24 cellular contexts compared by ENCODE assay signal in the genomic region with DNA sequence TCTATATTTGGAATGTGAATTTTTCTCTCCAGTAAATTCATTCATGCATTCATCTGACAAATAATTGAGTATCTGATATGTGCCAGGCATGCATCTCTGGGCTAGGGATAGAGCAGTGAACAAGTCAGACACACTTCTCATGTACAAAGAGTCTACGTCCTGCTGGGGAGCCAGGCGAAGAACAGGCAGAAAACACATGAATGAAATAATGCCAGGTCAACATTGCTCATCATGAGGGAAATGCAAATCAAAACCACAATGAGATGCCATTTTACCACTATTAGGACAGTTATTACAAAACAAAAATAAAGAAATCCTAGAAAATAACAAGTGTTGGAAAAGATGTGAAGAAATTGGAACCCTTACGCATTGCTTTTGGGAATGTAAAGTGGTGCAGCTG.
DNase-seq lines count a peak whose midpoint lies in the region; ATAC-seq, FAIRE-seq and TF ChIP-seq lines count a peak whose summit lies in the region.
"Had no signal": no experiment of that assay in that cellular context is flagged by ENCODE, and none has a peak within 500 bp of the region (broad histone marks: within the 10 kb centered on the region; RNA-seq: fewer than 3 reads in every experiment).

No MANE protein-coding gene starts in this region.

- peaks cover 8% of the 10 kb centered on the region for H3K9me3 Mint-ChIP-seq in progenitor cell of endocrine pancreas (ENCODE audit: low read depth)
- H3K9me3 Mint-ChIP-seq in Calu3 (ENCODE audit: low read depth, unreplicated experiment): peaks cover 6% of the 10 kb centered on the region

- H3K9me3 ChIP-seq in PC-3 (ENCODE audit: low read length): no peaks in the 10 kb centered on the region

- H3K4me3 Mint-ChIP-seq in progenitor cell of endocrine pancreas (ENCODE audit: low read depth) (no peak overlapping the region), Calu3 (ENCODE audit: low read depth, unreplicated experiment) (no peak overlapping the region)
- H3K4me3 Mint-ChIP-seq: CD4-positive, alpha-beta T cell; HFFc6 had no signal

- CTCF ChIA-PET in PC-3 (lab: Charles Lee): interaction anchor here (0.6 kb wide), 1 partner anchor 186 kb away, joined by 3 read pairs; no protein-coding TSS in a partner anchor
- CTCF ChIA-PET in Calu3 (lab: Charles Lee): interaction anchor here (1.4 kb wide), 1 partner anchor 391 kb away, joined by 4 read pairs; no protein-coding TSS in a partner anchor

- peak; percentile 51 for ATAC-seq in PC-3
- ATAC-seq in esophagus mucosa: peak; percentile 27
- no peak for ATAC-seq in GM21619 (IDR thresholded peaks at IDR 0.05; ENCODE audit: unreplicated experiment)
- ATAC-seq: HCT116 had no signal

- H3K36me3 ChIP-seq in PC-3 (ENCODE audit: low read depth, low read length) (no peaks in the 10 kb centered on the region), bronchial epithelial cell (ENCODE audit: control insufficient read depth, insufficient read depth, low read length) (no peaks in the 10 kb centered on the region)

- no peak overlapping the region for H2AFZ ChIP-seq in PC-3 (ENCODE audit: low read length)

- H4K20me1 ChIP-seq in PC-3 (ENCODE audit: low read length): no peaks in the 10 kb centered on the region

- intact Hi-C loops in PC-3 (cut with micrococcal nuclease): loop anchor here (1.0 kb wide), 1 partner anchor 190 kb away; no protein-coding TSS in a partner anchor
- intact Hi-C loops in Calu3 (cut with micrococcal nuclease; ENCODE audit: unreplicated experiment): loop anchor here (5.0 to 10.0 kb wide), 2 partner anchors 90 to 363 kb away; a partner anchor contains a TSS

- 0 out of 2 replicates have a peak overlapping the region, but pooled peaks have one; percentile 41 for H3K4me2 ChIP-seq in PC-3 (ENCODE audit: low read length)

- peaks cover 18% of the 10 kb centered on the region for H3K4me1 ChIP-seq in PC-3 (ENCODE audit: insufficient read depth, low read length)

- BruUV-seq in PC-3 (replicated peaks; lab: Mats Ljungman, UMichigan) (no TSS peak), Calu3 (replicated peaks; lab: Mats Ljungman, UMichigan) (no TSS peak)

- H3K27ac Mint-ChIP-seq in progenitor cell of endocrine pancreas (peak overlapping the region; percentile 8), Calu3 (ENCODE audit: unreplicated experiment) (no peak overlapping the region)
- H3K27ac Mint-ChIP-seq: CD4-positive, alpha-beta T cell; HFFc6 had no signal

- DNase-seq in PC-3: peak; percentile 58
- DNase-seq in bronchial epithelial cell (ENCODE audit: low read depth): peak; percentile 82
- DNase-seq in progenitor cell of endocrine pancreas (ENCODE audit: low spot score, unreplicated experiment): no peak
- DNase-seq in NCI-H1417 treated with DMSO at 0.1 percent for 48 hours (lab: John Stamatoyannopoulos, UW): no peak
- DNase-seq in Calu3: no peak
- DNase-seq in Ammon's horn (ENCODE audit: low spot score): no peak
- DNase-seq: ACHN; Caco-2; CD4-positive, alpha-beta T cell; DMS153; DMS79; GDM1; GOT3; H7; HFFc6; IMR-90 had no signal

- H3K79me2 ChIP-seq in PC-3 (ENCODE audit: low read length): no peaks in the 10 kb centered on the region

- no peak overlapping the region for H3K27ac ChIP-seq in PC-3 (ENCODE audit: low read length)
- H3K27ac ChIP-seq: C4-2B had no signal

- no peak overlapping the region for H3K9ac ChIP-seq in PC-3 (ENCODE audit: low read length)

- H3F3A ChIP-seq in PC-3 (ENCODE audit: low read length, unreplicated experiment): no peaks in the 10 kb centered on the region

- no peaks in the 10 kb centered on the region for H3K9me2 ChIP-seq in PC-3 (replicated peaks; ENCODE audit: low read length)

- no peaks in the 10 kb centered on the region for H3K27me3 ChIP-seq in PC-3 (ENCODE audit: low read length)
- no peaks in the 10 kb centered on the region for H3K27me3 ChIP-seq in bronchial epithelial cell (ENCODE audit: control insufficient read depth, insufficient read depth, low read length)

- peak; percentile 55 for FAIRE-seq in bronchial epithelial cell (lab: Jason Lieb, UNC)
- FAIRE-seq: A204.1, GM12892, GM18507, HTR-8/SVneo had no signal

- H3K27me3 Mint-ChIP-seq in progenitor cell of endocrine pancreas (peaks cover 4% of the 10 kb centered on the region), Calu3 (ENCODE audit: unreplicated experiment) (no peaks in the 10 kb centered on the region)
- H3K27me3 Mint-ChIP-seq: CD4-positive, alpha-beta T cell had no signal

- H3K36me3 Mint-ChIP-seq in progenitor cell of endocrine pancreas (ENCODE audit: insufficient read depth): peaks cover 3% of the 10 kb centered on the region
- H3K36me3 Mint-ChIP-seq in Calu3 (ENCODE audit: insufficient read depth, unreplicated experiment): no peaks in the 10 kb centered on the region

- TF ChIP-seq CTCF in PC-3 (conservative IDR thresholded peaks at IDR 0.05; ENCODE audit: low read depth, low read length) (no peak), bronchial epithelial cell (IDR thresholded peaks at IDR 0.05; ENCODE audit: insufficient read depth, low read length, severe bottlenecking) (no peak), progenitor cell of endocrine pancreas (IDR thresholded peaks at IDR 0.05; ENCODE audit: unreplicated experiment) (no peak), Calu3 (IDR thresholded peaks at IDR 0.05; ENCODE audit: unreplicated experiment) (no peak)

- peaks cover 17% of the 10 kb centered on the region for H3K4me1 Mint-ChIP-seq in progenitor cell of endocrine pancreas (ENCODE audit: low read depth)
- H3K4me1 Mint-ChIP-seq in Calu3 (ENCODE audit: low read depth, unreplicated experiment): peaks cover 17% of the 10 kb centered on the region

- no peak overlapping the region for H3K4me3 ChIP-seq in PC-3 (ENCODE audit: low read length)
- H3K4me3 ChIP-seq in bronchial epithelial cell (ENCODE audit: low read depth, low read length): no peak overlapping the region

- POLR2A ChIA-PET in PC-3 (lab: Charles Lee; ENCODE audit: unreplicated experiment): no interaction called here

Comparison
In these comparisons a context has a peak if more than half of its experiments do, and no peak if none do; other contexts are left out.
1. DNase-seq: peak in PC-3 (single experiment) and bronchial epithelial cell (single experiment); none in progenitor cell of endocrine pancreas (single experiment), NCI-H1417 treated with DMSO at 0.1 percent for 48 hours (single experiment), Calu3 (single experiment) and Ammon's horn (single experiment).